In the genomic region with DNA sequence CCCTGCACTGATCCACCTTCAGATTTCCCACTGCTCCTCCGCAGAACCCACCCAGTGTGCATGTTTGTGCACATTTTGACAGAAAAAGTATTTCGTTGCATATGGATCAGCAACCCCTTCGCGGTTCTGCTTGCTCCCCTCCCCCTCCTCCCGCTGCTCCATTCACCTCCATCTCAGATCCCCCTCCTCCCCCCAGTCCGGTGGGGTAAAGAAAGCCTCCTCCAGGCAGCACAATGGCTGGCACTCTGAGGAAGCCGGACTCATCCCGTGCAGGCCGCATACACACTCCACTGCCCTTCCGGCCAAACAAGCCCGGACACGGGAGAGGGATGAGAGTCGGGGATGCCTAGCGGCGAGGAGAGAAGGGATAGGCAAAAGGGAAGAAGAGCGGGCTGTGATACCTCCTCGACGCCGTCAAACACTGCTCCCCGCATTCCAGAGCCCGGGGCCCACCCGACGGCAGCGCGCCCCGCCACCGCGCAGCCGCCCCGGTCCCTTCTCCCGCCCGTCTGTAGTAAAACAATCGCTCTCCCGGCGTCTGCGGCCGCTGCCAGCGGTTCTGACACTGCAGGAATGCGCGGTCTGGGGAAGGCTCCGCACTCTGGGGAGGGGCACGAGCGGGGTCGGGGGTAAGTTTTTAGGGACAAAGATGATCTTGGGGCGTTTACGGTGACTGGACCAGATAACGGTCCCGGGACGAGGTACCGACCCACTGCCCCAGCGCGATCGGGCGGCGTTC, we compare ENCODE assay signal across 8 cellular contexts. TPM values are rescaled to one million over a fixed set of nuclear protein-coding genes. Genes with fewer than 3 reads are reported as not detected.
DNase-seq lines count a peak whose midpoint lies in the region; ATAC-seq and TF ChIP-seq lines count a peak whose summit lies in the region.

No MANE protein-coding gene starts in this region.

- H3K4me3 ChIP-seq in A673 (ENCODE audit: low read depth, low read length, poor library complexity, severe bottlenecking) (peak overlapping the region; percentile 50), WI38 (ENCODE audit: low read depth, low read length) (peak overlapping the region; percentile 76), epithelial cell of esophagus (ENCODE audit: low read length) (peak overlapping the region; percentile 67)

- no peaks in the 10 kb centered on the region for H3K9me3 ChIP-seq in A673 (ENCODE audit: low read depth, low read length, poor library complexity, severe bottlenecking)

- CTCF ChIA-PET in A673 (lab: Charles Lee), result interaction anchor here (0.5 kb wide), 1 partner anchor 22 kb away, joined by 4 read pairs; no protein-coding TSS in a partner anchor

- TF ChIP-seq POLR2A in GM18505 (IDR thresholded peaks at IDR 0.05; ENCODE audit: borderline replicate concordance, extremely low read depth, insufficient read depth, insufficient read length), result no peak

- DNase-seq in A673 (ENCODE audit: low spot score) (no peak), epithelial cell of esophagus (ENCODE audit: low read depth) (peak; percentile 77), medulla oblongata (ENCODE audit: extremely low spot score) (peak; percentile 49)

- no peak for TF ChIP-seq CTCF in A673 (conservative IDR thresholded peaks at IDR 0.05; ENCODE audit: low read depth, low read length)
- no peak for TF ChIP-seq CTCF in WI38 (IDR thresholded peaks at IDR 0.05; ENCODE audit: low read depth, low read length)
- TF ChIP-seq CTCF in epithelial cell of esophagus (IDR thresholded peaks at IDR 0.05; ENCODE audit: insufficient read depth, low read depth, low read length, missing control alignments), result no peak

- POLR2A ChIA-PET in A673 (lab: Charles Lee; ENCODE audit: low non-redundant PET), result no interaction called here

- H3K4me1 ChIP-seq in A673 (ENCODE audit: insufficient read depth, low read length, poor library complexity, severe bottlenecking), result peaks cover 7% of the 10 kb centered on the region

- H3K27me3 ChIP-seq in A673 (replicated peaks; ENCODE audit: insufficient read depth, low read depth, low read length, poor library complexity), result peaks cover 36% of the 10 kb centered on the region

- no TSS peak for BruUV-seq in A673 (replicated peaks; lab: Mats Ljungman, UMichigan)

- no peaks in the 10 kb centered on the region for H3K36me3 ChIP-seq in A673 (ENCODE audit: insufficient read depth, low read length, poor library complexity, severe bottlenecking)

- intact Hi-C loops in A673 (cut with micrococcal nuclease; ENCODE audit: unreplicated experiment), result no loop called here

- H3K27ac ChIP-seq in A673 (ENCODE audit: low read depth, low read length, poor library complexity, severe bottlenecking) (no peak overlapping the region), temporal lobe (ENCODE audit: low read depth, low read length) (peak overlapping the region; percentile 96)

- ATAC-seq in GM18909 (IDR thresholded peaks at IDR 0.05; ENCODE audit: poor library complexity, unreplicated experiment) (peak; percentile 35), GM18505 (IDR thresholded peaks at IDR 0.05; ENCODE audit: unreplicated experiment) (no peak), GM18519 (IDR thresholded peaks at IDR 0.05; ENCODE audit: low FRiP score, unreplicated experiment) (no peak)

RNA-seq across cellular contexts. Expression of a gene that starts 0.9 kb away (rescaled TPM):
- 2.5 TPM in 2 replicates for total RNA-seq in A673 (2021)
- total RNA-seq in temporal lobe, result 226 TPM

Comparison
In these comparisons a context has a peak if more than half of its experiments do, and no peak if none do; other contexts are left out.
1. RNA of a gene that starts 0.9 kb away (total RNA-seq): 226 TPM in temporal lobe (single experiment); 2.5 TPM in A673; every median in the first group is over 10 times any median in the second.
2. Peak in every context shown above with its lines, with median percentiles within 50 percentile points of each other: H3K4me3 ChIP-seq.